In the genomic region with DNA sequence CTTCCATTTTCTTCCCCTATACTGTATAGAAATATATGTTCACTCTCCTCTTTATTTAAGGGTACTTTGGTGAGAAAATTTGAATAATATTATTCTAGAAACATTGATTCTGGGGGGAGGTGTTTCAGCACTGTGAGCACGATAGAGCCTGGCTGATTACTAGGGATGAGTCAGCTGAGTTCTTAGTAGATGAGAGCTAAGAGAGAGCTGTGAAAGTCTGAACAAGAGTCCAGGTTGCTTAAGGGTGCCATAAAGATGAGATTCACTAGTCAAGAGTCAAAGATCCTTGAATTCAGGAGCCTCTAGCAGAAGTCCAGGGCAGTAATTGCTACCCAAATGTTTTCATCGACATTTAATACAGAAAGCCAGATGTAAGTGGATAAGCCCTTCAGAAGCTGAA, we compare ENCODE assay signal across 22 cellular contexts.
"Had no signal": no experiment of that assay in that cellular context is flagged by ENCODE, and none has a peak within 500 bp of the region (broad histone marks: within the 10 kb centered on the region; RNA-seq: fewer than 3 reads in every experiment).

No MANE protein-coding gene starts in this region.

- H3K27ac ChIP-seq: esophagus squamous epithelium, pancreas, psoas muscle, spleen, transverse colon had no signal

- H3K27me3 ChIP-seq: esophagus squamous epithelium, pancreas, spleen, transverse colon had no signal

- H3K9me3 ChIP-seq: esophagus squamous epithelium, pancreas, psoas muscle, spleen, transverse colon had no signal

- H3K4me3 ChIP-seq: esophagus squamous epithelium, pancreas, psoas muscle, spleen, transverse colon had no signal

- H3K27ac Mint-ChIP-seq: activated B cell treated with CpG ODN at 0.5 μM for 24 hours; activated CD8-positive, alpha-beta T cell treated with anti-CD3 and anti-CD28 coated beads for 36 hours; activated naive CD4-positive, alpha-beta T cell treated with anti-CD3 and anti-CD28 coated beads, Interleukin-2, amount 50 U/mL, for 24 hours; activated naive CD8-positive, alpha-beta T cell treated with anti-CD3 and anti-CD28 coated beads, Interleukin-2, amount 50 U/mL, for 24 hours; activated T-helper 2 cell treated with anti-CD3 and anti-CD28 coated beads, Interferon-gamma antibody, Interleukin-2, Interleukin-4, amounts not matched to agents 10 μg/mL and 5 μg/mL and 100 μg/mL, durations not matched to agents 14 hours and 24 hours and 36 hours; dendritic cell treated with granulocyte-macrophage colony-stimulating factor and Interleukin-4, amounts not matched to agents 40 ng/mL and 50 ng/mL, for 4 days; naive thymus-derived CD4-positive, alpha-beta T cell; T-helper 2 cell treated with Interferon-gamma antibody and Interleukin-4, amounts not matched to agents 5 μg/mL and 100 μg/mL, for 36 hours had no signal

- H3K4me1 Mint-ChIP-seq: activated B cell treated with CpG ODN at 0.5 μM for 24 hours; activated naive CD4-positive, alpha-beta T cell treated with anti-CD3 and anti-CD28 coated beads, Interleukin-2, amount 50 U/mL, for 24 hours; activated naive CD8-positive, alpha-beta T cell treated with anti-CD3 and anti-CD28 coated beads, Interleukin-2, amount 50 U/mL, for 24 hours; central memory CD8-positive, alpha-beta T cell; naive thymus-derived CD4-positive, alpha-beta T cell had no signal

- H3K36me3 Mint-ChIP-seq: activated naive CD4-positive, alpha-beta T cell treated with anti-CD3 and anti-CD28 coated beads, Interleukin-2, amount 50 U/mL, for 24 hours; naive thymus-derived CD4-positive, alpha-beta T cell had no signal

- H3K4me3 Mint-ChIP-seq: activated B cell treated with CpG ODN at 0.5 μM for 24 hours; activated CD8-positive, alpha-beta T cell treated with anti-CD3 and anti-CD28 coated beads for 36 hours; activated naive CD4-positive, alpha-beta T cell treated with anti-CD3 and anti-CD28 coated beads, Interleukin-2, amount 50 U/mL, for 24 hours; activated naive CD8-positive, alpha-beta T cell treated with anti-CD3 and anti-CD28 coated beads, Interleukin-2, amount 50 U/mL, for 24 hours; central memory CD8-positive, alpha-beta T cell; dendritic cell treated with granulocyte-macrophage colony-stimulating factor and Interleukin-4, amounts not matched to agents 40 ng/mL and 50 ng/mL, for 4 days; naive thymus-derived CD4-positive, alpha-beta T cell; T-helper 2 cell treated with Interferon-gamma antibody and Interleukin-4, amounts not matched to agents 5 μg/mL and 100 μg/mL, for 36 hours had no signal

- H3K27me3 Mint-ChIP-seq: activated B cell treated with CpG ODN at 0.5 μM for 24 hours; activated CD8-positive, alpha-beta T cell treated with anti-CD3 and anti-CD28 coated beads for 36 hours; activated naive CD4-positive, alpha-beta T cell treated with anti-CD3 and anti-CD28 coated beads, Interleukin-2, amount 50 U/mL, for 24 hours; activated naive CD8-positive, alpha-beta T cell treated with anti-CD3 and anti-CD28 coated beads, Interleukin-2, amount 50 U/mL, for 24 hours; central memory CD8-positive, alpha-beta T cell; dendritic cell treated with granulocyte-macrophage colony-stimulating factor and Interleukin-4, amounts not matched to agents 40 ng/mL and 50 ng/mL, for 4 days; naive thymus-derived CD4-positive, alpha-beta T cell had no signal

- ATAC-seq: activated CD8-positive, alpha-beta T cell treated with anti-CD3 and anti-CD28 coated beads for 36 hours; activated naive CD8-positive, alpha-beta T cell treated with anti-CD3 and anti-CD28 coated beads, Interleukin-2, amount 50 U/mL, for 24 hours; left colon; naive thymus-derived CD4-positive, alpha-beta T cell; pancreas; psoas muscle had no signal

- H3K36me3 ChIP-seq: esophagus squamous epithelium, pancreas, spleen, transverse colon had no signal

- DNase-seq: activated B cell treated with CpG ODN at 0.5 μM for 24 hours; activated CD4-positive, alpha-beta T cell treated with anti-CD3 and anti-CD28 coated beads, Interleukin-2, amount 50 U/mL, for 1 hour; activated CD8-positive, alpha-beta T cell treated with anti-CD3 and anti-CD28 coated beads for 36 hours; activated naive CD8-positive, alpha-beta T cell treated with anti-CD3 and anti-CD28 coated beads, Interleukin-2, amount 50 U/mL, for 24 hours; activated T-cell treated with anti-CD3 and anti-CD28 coated beads, Interleukin-2, amount 50 U/mL, for 48 hours; amygdala; esophagus squamous epithelium; islet precursor cell; left colon; midbrain; naive thymus-derived CD4-positive, alpha-beta T cell; pancreas; psoas muscle; spleen; stimulated activated naive CD4-positive, alpha-beta T cell treated with Interleukin-2 at 50 U/mL for 16 hours; T-helper 1 cell; transverse colon had no signal

- H3K9me3 Mint-ChIP-seq: activated naive CD4-positive, alpha-beta T cell treated with anti-CD3 and anti-CD28 coated beads, Interleukin-2, amount 50 U/mL, for 24 hours; activated naive CD8-positive, alpha-beta T cell treated with anti-CD3 and anti-CD28 coated beads, Interleukin-2, amount 50 U/mL, for 24 hours; dendritic cell treated with granulocyte-macrophage colony-stimulating factor and Interleukin-4, amounts not matched to agents 40 ng/mL and 50 ng/mL, for 4 days; T-helper 2 cell treated with Interferon-gamma antibody and Interleukin-4, amounts not matched to agents 5 μg/mL and 100 μg/mL, for 36 hours had no signal

- H3K4me1 ChIP-seq: esophagus squamous epithelium, pancreas, psoas muscle, spleen, transverse colon had no signal
